In the genomic region with DNA sequence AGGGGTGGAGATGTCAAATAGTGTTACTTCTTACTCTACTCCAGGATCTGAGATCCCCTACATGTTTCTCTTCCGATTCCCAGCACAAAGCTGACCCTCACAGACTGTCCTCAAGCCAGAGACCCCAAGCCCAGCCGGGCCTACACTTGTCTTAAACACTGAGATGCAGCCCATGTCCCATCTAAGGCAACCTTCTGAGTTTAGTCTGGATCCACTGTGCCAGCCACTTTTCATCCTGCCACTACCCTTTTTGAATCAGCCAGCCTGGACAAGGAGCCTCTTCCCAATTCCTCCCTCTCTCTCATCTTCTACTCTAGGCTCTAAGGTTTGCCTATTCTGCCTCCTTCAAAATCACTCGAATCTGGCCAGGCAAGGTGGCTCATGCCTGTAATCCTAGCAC, we compare ENCODE assay signal across 23 cellular contexts. TPM values are rescaled to one million over a fixed set of nuclear protein-coding genes. Genes with fewer than 3 reads are reported as not detected.
"Had no signal": no experiment of that assay in that cellular context is flagged by ENCODE, and none has a peak within 500 bp of the region (broad histone marks: within the 10 kb centered on the region; RNA-seq: fewer than 3 reads in every experiment).

No MANE protein-coding gene starts in this region.

- H3K27ac ChIP-seq: adrenal gland, ascending aorta, coronary artery, epithelial cell of prostate, SJCRH30, testis, upper lobe of left lung, VCaP had no signal

- H3K4me3 ChIP-seq: adrenal gland, ascending aorta, coronary artery, SJCRH30, testis, upper lobe of left lung had no signal

- ATAC-seq: activated CD4-positive, CD25-positive, alpha-beta regulatory T cell treated with anti-CD3 and anti-CD28 coated beads, Interleukin-2, amount 50 U/mL, for 24 hours; activated naive CD4-positive, alpha-beta T cell treated with anti-CD3 and anti-CD28 coated beads, Interleukin-2, amount 50 U/mL, for 72 hours; stimulated activated naive B cell treated with anti-CD40 and anti-IgM and Interleukin-4, amounts not matched to agents 10 μg/mL and 1 μg/mL and 100 μg/mL, for 72 hours; T-cell had no signal

- H3K36me3 Mint-ChIP-seq: activated naive CD4-positive, alpha-beta T cell treated with anti-CD3 and anti-CD28 coated beads, Interleukin-2, amount 50 U/mL, for 72 hours; immature natural killer cell; stimulated activated naive B cell treated with anti-CD40 and anti-IgM and Interleukin-4, amounts not matched to agents 10 μg/mL and 1 μg/mL and 100 μg/mL, for 72 hours; T-cell had no signal

- H3K9me3 ChIP-seq: adrenal gland, ascending aorta, SJCRH30, testis, upper lobe of left lung had no signal

- H3K27me3 ChIP-seq: adrenal gland, ascending aorta, SJCRH30, testis, upper lobe of left lung had no signal

- H3K4me3 Mint-ChIP-seq: activated CD4-positive, alpha-beta T cell treated with anti-CD3 and anti-CD28 coated beads, Interleukin-2, amount 10 ng/mL, durations not matched to agents 7 days and 5 days; neural crest cell; stimulated activated naive B cell treated with anti-CD40 and anti-IgM and Interleukin-4, amounts not matched to agents 10 μg/mL and 1 μg/mL and 100 μg/mL, for 72 hours; T-cell; T-helper 2 cell treated with Interferon-gamma antibody and Interleukin-4, amounts not matched to agents 5 μg/mL and 100 μg/mL, for 36 hours had no signal

- DNase-seq: activated CD4-positive, alpha-beta T cell treated with anti-CD3 and anti-CD28 coated beads, Interleukin-2, amount 10 ng/mL, durations not matched to agents 7 days and 5 days; activated gamma-delta T cell; activated T-cell treated with anti-CD3 and anti-CD28 coated beads for 4 hours; immature natural killer cell; kidney glomerular epithelial cell; occipital lobe; retina; SJCRH30; stimulated activated CD4-positive, alpha-beta T cell treated with anti-CD3 and anti-CD28 coated beads, Interleukin-2, amount 100 ng/mL, for 48 hours; stimulated activated CD8-positive, alpha-beta memory T cell treated with anti-CD3 and anti-CD28 coated beads, Interleukin-4, amount 100 ng/mL, for 48 hours; stimulated activated naive B cell treated with anti-CD40 and anti-IgM and Interleukin-4, amounts not matched to agents 10 μg/mL and 1 μg/mL and 100 μg/mL, for 72 hours; testis; upper lobe of left lung had no signal

- H3K9me3 Mint-ChIP-seq: activated CD4-positive, alpha-beta T cell treated with anti-CD3 and anti-CD28 coated beads, Interleukin-2, amount 10 ng/mL, durations not matched to agents 7 days and 5 days; activated naive CD4-positive, alpha-beta T cell treated with anti-CD3 and anti-CD28 coated beads, Interleukin-2, amount 50 U/mL, for 72 hours; neural crest cell; stimulated activated naive B cell treated with anti-CD40 and anti-IgM and Interleukin-4, amounts not matched to agents 10 μg/mL and 1 μg/mL and 100 μg/mL, for 72 hours; T-cell; T-helper 2 cell treated with Interferon-gamma antibody and Interleukin-4, amounts not matched to agents 5 μg/mL and 100 μg/mL, for 36 hours had no signal

- H3K36me3 ChIP-seq: adrenal gland, ascending aorta, SJCRH30, upper lobe of left lung had no signal

- H3K27me3 Mint-ChIP-seq: T-cell had no signal

- H3K27ac Mint-ChIP-seq: activated CD4-positive, alpha-beta T cell treated with anti-CD3 and anti-CD28 coated beads, Interleukin-2, amount 10 ng/mL, durations not matched to agents 7 days and 5 days; stimulated activated naive B cell treated with anti-CD40 and anti-IgM and Interleukin-4, amounts not matched to agents 10 μg/mL and 1 μg/mL and 100 μg/mL, for 72 hours; T-cell; T-helper 2 cell treated with Interferon-gamma antibody and Interleukin-4, amounts not matched to agents 5 μg/mL and 100 μg/mL, for 36 hours had no signal

RNA-seq across cellular contexts. Expression of a gene that starts 53.5 kb away (rescaled TPM):
- total RNA-seq: ascending aorta had no signal
